In genomic region chr18:62827397-62827796, GRCh38 we compare ENCODE assay signal across 23 cellular contexts.
A peak's percentile ranks its signal among the peaks of the same experiment; 100 is the strongest.
DNase-seq lines count a peak whose midpoint lies in the region; ATAC-seq and TF ChIP-seq lines count a peak whose summit lies in the region.
"Had no signal": no experiment of that assay in that cellular context is flagged by ENCODE, and none has a peak within 500 bp of the region (broad histone marks: within the 10 kb centered on the region; RNA-seq: fewer than 3 reads in every experiment).

No MANE protein-coding gene starts in this region.

- no peak for TF ChIP-seq CTCF in OCI-LY7 (conservative IDR thresholded peaks at IDR 0.05; ENCODE audit: low read length)

- intact Hi-C loops in left colon (cut with DNase I, micrococcal nuclease) = no loop called here
- intact Hi-C loops in activated CD4-positive, alpha-beta T cell treated with anti-CD3 and anti-CD28 coated beads, Interleukin-2, amount 10 ng/mL, durations not matched to agents 24 days and 14 days (cut with micrococcal nuclease) = no loop called here
- intact Hi-C loops in OCI-LY7 (cut with micrococcal nuclease; ENCODE audit: unreplicated experiment) = no loop called here

- no peak overlapping the region for H3K4me3 ChIP-seq in BLaER1 treated with 17β-estradiol and CSF1 and Interleukin-3, amounts not matched to agents 10 nM and 100 nM
- H3K4me3 ChIP-seq in HAP-1 = no peak overlapping the region
- no peak overlapping the region for H3K4me3 ChIP-seq in OCI-LY7 (ENCODE audit: low read depth, low read length, poor library complexity, severe bottlenecking)
- H3K4me3 ChIP-seq: cardiac muscle cell, esophagus squamous epithelium, left lung, right atrium auricular region, SK-N-MC had no signal

- no peaks in the 10 kb centered on the region for H3K79me2 ChIP-seq in OCI-LY7 (ENCODE audit: insufficient read depth, low read depth, low read length)

- CTCF ChIA-PET in OCI-LY7 (lab: Charles Lee; ENCODE audit: unreplicated experiment) = interaction anchor here (0.6 kb wide), 1 partner anchor 339 kb away, joined by 3 read pairs; no protein-coding TSS in a partner anchor

- no peak overlapping the region for H3K4me3 Mint-ChIP-seq in T-helper 17 cell
- no peak overlapping the region for H3K4me3 Mint-ChIP-seq in activated CD4-positive, alpha-beta T cell treated with anti-CD3 and anti-CD28 coated beads, Interleukin-2, amount 10 ng/mL, durations not matched to agents 24 days and 14 days
- H3K4me3 Mint-ChIP-seq: activated naive CD8-positive, alpha-beta T cell treated with anti-CD3 and anti-CD28 coated beads, Interleukin-2, amount 50 U/mL, for 24 hours; CD8-positive, alpha-beta memory T cell had no signal

- H3K36me3 ChIP-seq in BLaER1 treated with 17β-estradiol and CSF1 and Interleukin-3, amounts not matched to agents 10 nM and 100 nM = peaks cover 0 to 32% (median 22%) of the 10 kb centered on the region in 11 experiments; a peak in 18 of 22 replicates
- H3K36me3 ChIP-seq in HAP-1 (replicated peaks) (no peaks in the 10 kb centered on the region; the same call in 1 of the 2 replicates), OCI-LY7 (ENCODE audit: insufficient read depth, low read length) (no peaks in the 10 kb centered on the region)
- H3K36me3 ChIP-seq: cardiac muscle cell, right atrium auricular region had no signal

- peaks cover 0 to 12% (median 0%) of the 10 kb centered on the region in 11 experiments; a peak in 2 of 22 replicates for H4K20me1 ChIP-seq in BLaER1 treated with 17β-estradiol and CSF1 and Interleukin-3, amounts not matched to agents 10 nM and 100 nM
- no peaks in the 10 kb centered on the region for H4K20me1 ChIP-seq in OCI-LY7 (ENCODE audit: insufficient read depth, low read length)

- H3K9me3 ChIP-seq in BLaER1 treated with 17β-estradiol and CSF1 and Interleukin-3, amounts not matched to agents 10 nM and 100 nM (replicated peaks in 1 of 11) = peaks cover 0 to 10% (median 0%) of the 10 kb centered on the region in 11 experiments; a peak in 2 of 22 replicates
- H3K9me3 ChIP-seq in HAP-1 (no peaks in the 10 kb centered on the region), T-helper 17 cell (ENCODE audit: control insufficient read depth, low read length, poor library complexity, severe bottlenecking) (no peaks in the 10 kb centered on the region), OCI-LY7 (ENCODE audit: low read length) (no peaks in the 10 kb centered on the region)
- H3K9me3 ChIP-seq: esophagus squamous epithelium, right atrium auricular region had no signal

- BruUV-seq in OCI-LY7 (replicated peaks; lab: Mats Ljungman, UMichigan) = no TSS peak

- POLR2A ChIA-PET in OCI-LY7 (lab: Charles Lee) = no interaction called here

- H3K27me3 ChIP-seq in BLaER1 treated with 17β-estradiol and CSF1 and Interleukin-3, amounts not matched to agents 10 nM and 100 nM = no peaks in the 10 kb centered on the region
- H3K27me3 ChIP-seq in HAP-1 (ENCODE audit: low read depth) = no peaks in the 10 kb centered on the region
- H3K27me3 ChIP-seq: cardiac muscle cell, esophagus squamous epithelium, left lung, right atrium auricular region had no signal

- H3K4me1 ChIP-seq in BLaER1 treated with 17β-estradiol and CSF1 and Interleukin-3, amounts not matched to agents 10 nM and 100 nM = peaks cover 19 to 47% (median 37%) of the 10 kb centered on the region in 10 experiments
- H3K4me1 ChIP-seq in HAP-1 = peaks cover 19% of the 10 kb centered on the region
- peaks cover 13% of the 10 kb centered on the region for H3K4me1 ChIP-seq in OCI-LY7 (ENCODE audit: insufficient read depth, low read length, poor library complexity, severe bottlenecking)

- ATAC-seq in T-helper 17 cell (no peak), left colon (peak; percentile 65)
- ATAC-seq: activated CD4-positive, CD25-positive, alpha-beta regulatory T cell treated with anti-CD3 and anti-CD28 coated beads, Interleukin-2, amount 50 U/mL, for 24 hours; left lung; Panc1 had no signal

- H3K36me3 Mint-ChIP-seq in T-helper 17 cell (ENCODE audit: low read depth) = peaks cover 2% of the 10 kb centered on the region
- H3K36me3 Mint-ChIP-seq in activated CD4-positive, alpha-beta T cell treated with anti-CD3 and anti-CD28 coated beads, Interleukin-2, amount 10 ng/mL, durations not matched to agents 24 days and 14 days (ENCODE audit: low read depth) = peaks cover 3% of the 10 kb centered on the region

- no peak overlapping the region for H3K9ac ChIP-seq in BLaER1 treated with 17β-estradiol and CSF1 and Interleukin-3, amounts not matched to agents 10 nM and 100 nM

- peak overlapping the region in 7 of 11 experiments; percentile 41 to 66 (median 59); a peak in 9 of 22 replicates for H3K27ac ChIP-seq in BLaER1 treated with 17β-estradiol and CSF1 and Interleukin-3, amounts not matched to agents 10 nM and 100 nM
- H3K27ac ChIP-seq in OCI-LY7 (ENCODE audit: low read depth, low read length, poor library complexity, severe bottlenecking) = no peak overlapping the region
- H3K27ac ChIP-seq: cardiac muscle cell, esophagus squamous epithelium, left lung, right atrium auricular region, SK-N-MC had no signal

- no peaks in the 10 kb centered on the region for H3K27me3 Mint-ChIP-seq in T-helper 17 cell
- H3K27me3 Mint-ChIP-seq in activated CD4-positive, alpha-beta T cell treated with anti-CD3 and anti-CD28 coated beads, Interleukin-2, amount 10 ng/mL, durations not matched to agents 24 days and 14 days = no peaks in the 10 kb centered on the region
- H3K27me3 Mint-ChIP-seq: activated naive CD8-positive, alpha-beta T cell treated with anti-CD3 and anti-CD28 coated beads, Interleukin-2, amount 50 U/mL, for 24 hours; CD8-positive, alpha-beta memory T cell had no signal

- H3K9me3 Mint-ChIP-seq in activated CD4-positive, alpha-beta T cell treated with anti-CD3 and anti-CD28 coated beads, Interleukin-2, amount 10 ng/mL, durations not matched to agents 24 days and 14 days = no peaks in the 10 kb centered on the region
- H3K9me3 Mint-ChIP-seq: activated naive CD8-positive, alpha-beta T cell treated with anti-CD3 and anti-CD28 coated beads, Interleukin-2, amount 50 U/mL, for 24 hours; activated T-helper 2 cell treated with anti-CD3 and anti-CD28 coated beads, Interferon-gamma antibody, Interleukin-2, Interleukin-4, amounts not matched to agents 10 μg/mL and 5 μg/mL and 100 μg/mL, durations not matched to agents 14 hours and 24 hours and 36 hours; CD8-positive, alpha-beta memory T cell had no signal

- no peak overlapping the region for H2AFZ ChIP-seq in OCI-LY7 (ENCODE audit: low read length)

- peak; percentile 39 for DNase-seq in HAP-1 (ENCODE audit: low spot score in 2 of 2)
- DNase-seq in T-helper 17 cell = no peak
- DNase-seq in left colon = no peak
- DNase-seq in activated CD4-positive, alpha-beta T cell treated with anti-CD3 and anti-CD28 coated beads, Interleukin-2, amount 50 U/mL, for 1 hour = no peak
- no peak for DNase-seq in activated CD4-positive, alpha-beta T cell treated with anti-CD3 and anti-CD28 coated beads, Interleukin-2, amount 10 ng/mL, durations not matched to agents 24 days and 14 days
- DNase-seq in OCI-LY7 (ENCODE audit: low spot score) = no peak
- DNase-seq in AML-193 (lab: John Stamatoyannopoulos, UW) = no peak
- DNase-seq: activated naive CD8-positive, alpha-beta T cell treated with anti-CD3 and anti-CD28 coated beads, Interleukin-2, amount 50 U/mL, for 24 hours; CD8-positive, alpha-beta memory T cell; esophagus squamous epithelium; left lung; NCI-H1417 treated with DMSO at 0.1 percent for 48 hours; NCI-H524 treated with DMSO at 0.1 percent for 48 hours; stimulated activated naive CD4-positive, alpha-beta T cell treated with Interleukin-2 at 50 U/mL for 16 hours; T-helper 9 cell; trophoblast cell had no signal

- H3K27ac Mint-ChIP-seq in T-helper 17 cell = peak overlapping the region; percentile 24
- H3K27ac Mint-ChIP-seq in activated CD4-positive, alpha-beta T cell treated with anti-CD3 and anti-CD28 coated beads, Interleukin-2, amount 10 ng/mL, durations not matched to agents 24 days and 14 days = no peak overlapping the region

- H3K9me2 ChIP-seq in OCI-LY7 (ENCODE audit: insufficient read depth, low read length) = no peaks in the 10 kb centered on the region

- H3K4me2 ChIP-seq in BLaER1 treated with 17β-estradiol and CSF1 and Interleukin-3, amounts not matched to agents 10 nM and 100 nM = peak overlapping the region; percentile 48 to 76 (median 67); a peak in 19 of 22 replicates
- H3K4me2 ChIP-seq in OCI-LY7 (ENCODE audit: low read length) = no peak overlapping the region

- H3K4me1 Mint-ChIP-seq in T-helper 17 cell = peaks cover 10% of the 10 kb centered on the region
- H3K4me1 Mint-ChIP-seq in activated CD4-positive, alpha-beta T cell treated with anti-CD3 and anti-CD28 coated beads, Interleukin-2, amount 10 ng/mL, durations not matched to agents 24 days and 14 days = peaks cover 4% of the 10 kb centered on the region

- in situ Hi-C loops in HAP-1 (cut with MboI; ENCODE audit: low sequenced_read_pairs) = no loop called here

Comparison
In these comparisons a context has a peak if more than half of its experiments do, and no peak if none do; other contexts are left out.
1. DNase-seq: peak in HAP-1 (2 of 2); none in T-helper 17 cell (0 of 3), left colon (0 of 2), activated CD4-positive, alpha-beta T cell treated with anti-CD3 and anti-CD28 coated beads, Interleukin-2, amount 50 U/mL, for 1 hour (single experiment), activated CD4-positive, alpha-beta T cell treated with anti-CD3 and anti-CD28 coated beads, Interleukin-2, amount 10 ng/mL, durations not matched to agents 24 days and 14 days (single experiment), OCI-LY7 (single experiment) and AML-193 (0 of 2).